ENCODE assay signal across 1 cellular context in the genomic region with DNA sequence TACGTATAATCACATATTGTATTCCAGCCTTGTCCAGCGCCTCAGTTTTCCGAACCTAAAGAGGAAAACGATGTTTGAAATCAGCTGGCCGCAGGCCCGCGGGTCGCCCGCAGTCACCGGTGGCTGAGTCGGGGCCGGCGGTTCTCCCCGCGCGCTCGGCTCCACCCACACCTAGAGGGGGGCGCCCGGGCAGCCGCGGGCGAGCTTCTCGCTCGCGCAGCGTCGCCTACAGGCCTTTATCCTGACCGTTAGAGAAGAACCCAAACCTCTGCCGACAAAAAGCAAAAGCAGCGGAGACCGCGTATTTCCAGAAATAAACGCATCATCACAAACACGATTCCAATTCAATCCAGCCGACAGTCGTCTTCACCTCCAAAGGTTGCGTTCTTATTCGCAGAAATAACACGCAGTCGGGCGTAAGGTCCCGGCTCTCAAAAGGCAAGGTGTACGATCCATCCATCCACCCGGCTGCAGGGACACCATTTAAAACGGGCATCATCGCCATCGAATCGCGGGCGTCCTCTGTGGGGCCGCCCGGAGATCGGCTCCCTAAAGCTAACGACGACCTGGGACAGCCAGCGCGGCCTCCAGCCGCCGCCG.
TF ChIP-seq lines count a peak whose summit lies in the region.

No MANE protein-coding gene starts in this region.

TF ChIP-seq in K562, 482 proteins besides CTCF, POLR2A, EP300 and RAD21 (continued from another document and continues in another):
- TF ChIP-seq, protein P1, sequence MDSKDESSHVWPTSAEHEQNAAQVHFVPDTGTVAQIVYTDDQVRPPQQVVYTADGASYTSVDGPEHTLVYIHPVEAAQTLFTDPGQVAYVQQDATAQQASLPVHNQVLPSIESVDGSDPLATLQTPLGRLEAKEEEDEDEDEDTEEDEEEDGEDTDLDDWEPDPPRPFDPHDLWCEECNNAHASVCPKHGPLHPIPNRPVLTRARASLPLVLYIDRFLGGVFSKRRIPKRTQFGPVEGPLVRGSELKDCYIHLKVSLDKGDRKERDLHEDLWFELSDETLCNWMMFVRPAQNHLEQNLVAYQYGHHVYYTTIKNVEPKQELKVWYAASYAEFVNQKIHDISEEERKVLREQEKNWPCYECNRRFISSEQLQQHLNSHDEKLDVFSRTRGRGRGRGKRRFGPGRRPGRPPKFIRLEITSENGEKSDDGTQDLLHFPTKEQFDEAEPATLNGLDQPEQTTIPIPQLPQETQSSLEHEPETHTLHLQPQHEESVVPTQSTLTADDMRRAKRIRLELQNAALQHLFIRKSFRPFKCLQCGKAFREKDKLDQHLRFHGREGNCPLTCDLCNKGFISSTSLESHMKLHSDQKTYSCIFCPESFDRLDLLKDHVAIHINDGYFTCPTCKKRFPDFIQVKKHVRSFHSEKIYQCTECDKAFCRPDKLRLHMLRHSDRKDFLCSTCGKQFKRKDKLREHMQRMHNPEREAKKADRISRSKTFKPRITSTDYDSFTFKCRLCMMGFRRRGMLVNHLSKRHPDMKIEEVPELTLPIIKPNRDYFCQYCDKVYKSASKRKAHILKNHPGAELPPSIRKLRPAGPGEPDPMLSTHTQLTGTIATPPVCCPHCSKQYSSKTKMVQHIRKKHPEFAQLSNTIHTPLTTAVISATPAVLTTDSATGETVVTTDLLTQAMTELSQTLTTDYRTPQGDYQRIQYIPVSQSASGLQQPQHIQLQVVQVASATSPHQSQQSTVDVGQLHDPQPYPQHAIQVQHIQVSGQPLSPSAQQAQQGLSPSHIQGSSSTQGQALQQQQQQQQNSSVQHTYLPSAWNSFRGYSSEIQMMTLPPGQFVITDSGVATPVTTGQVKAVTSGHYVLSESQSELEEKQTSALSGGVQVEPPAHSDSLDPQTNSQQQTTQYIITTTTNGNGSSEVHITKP (IDR thresholded peaks at IDR 0.05; ENCODE audit: partially characterized antibody), result no peak
- TF ChIP-seq HNRNPK (IDR thresholded peaks at IDR 0.05; ENCODE audit: low read depth, low read length, poor library complexity, severe bottlenecking), result no peak
- TF ChIP-seq POLR3A (IDR thresholded peaks at IDR 0.05; ENCODE audit: borderline replicate concordance, extremely low read depth, insufficient read depth, insufficient read length), result no peak
- no peak for TF ChIP-seq ZNF124 (CRISPR knock-in tag; IDR thresholded peaks at IDR 0.05)
- TF ChIP-seq ID3 (CRISPR knock-in tag; IDR thresholded peaks at IDR 0.05), result no peak
- TF ChIP-seq ID3 (tag; IDR thresholded peaks at IDR 0.05), result no peak
- TF ChIP-seq POLR2G (IDR thresholded peaks at IDR 0.05; ENCODE audit: low read depth, low read length), result no peak
- no peak for TF ChIP-seq POLR2AphosphoS2 (IDR thresholded peaks at IDR 0.05; ENCODE audit: low read length)
- TF ChIP-seq HMG20A (CRISPR knock-in tag; conservative IDR thresholded peaks at IDR 0.05), result no peak
- TF ChIP-seq FIP1L1 (IDR thresholded peaks at IDR 0.05; ENCODE audit: low read depth, low read length, poor library complexity, severe bottlenecking), result no peak
- no peak for TF ChIP-seq ZNF212 (CRISPR knock-in tag; IDR thresholded peaks at IDR 0.05)
- no peak for TF ChIP-seq TGIF2 (CRISPR knock-in tag; IDR thresholded peaks at IDR 0.05)
- TF ChIP-seq ZNF282 (CRISPR knock-in tag; IDR thresholded peaks at IDR 0.05), result no peak; the same call in 1 of the 2 replicates
- TF ChIP-seq ARID3A (IDR thresholded peaks at IDR 0.05; ENCODE audit: borderline replicate concordance, low read depth, low read length), result peak; percentile 55; the same call in 1 of the 2 replicates
- TF ChIP-seq ZNF354B (CRISPR knock-in tag; IDR thresholded peaks at IDR 0.05), result no peak
- peak; percentile 29; the same call in 1 of the 2 replicates for TF ChIP-seq ZNF316 (IDR thresholded peaks at IDR 0.05)
- TF ChIP-seq COPS2 (conservative IDR thresholded peaks at IDR 0.05), result no peak
- 0 out of 2 replicates have a peak, but pooled peaks have one; percentile 36 for TF ChIP-seq ARID1B (IDR thresholded peaks at IDR 0.05)
- TF ChIP-seq KDM5B (IDR thresholded peaks at IDR 0.05; ENCODE audit: insufficient replicate concordance, low read depth, low read length), result peak; percentile 8
- TF ChIP-seq GATAD2B (IDR thresholded peaks at IDR 0.05; ENCODE audit: borderline replicate concordance), result 0 out of 2 replicates have a peak, but pooled peaks have one; percentile 20
- no peak for TF ChIP-seq ZNF696 (CRISPR knock-in tag; conservative IDR thresholded peaks at IDR 0.05)
- TF ChIP-seq, protein P2, sequence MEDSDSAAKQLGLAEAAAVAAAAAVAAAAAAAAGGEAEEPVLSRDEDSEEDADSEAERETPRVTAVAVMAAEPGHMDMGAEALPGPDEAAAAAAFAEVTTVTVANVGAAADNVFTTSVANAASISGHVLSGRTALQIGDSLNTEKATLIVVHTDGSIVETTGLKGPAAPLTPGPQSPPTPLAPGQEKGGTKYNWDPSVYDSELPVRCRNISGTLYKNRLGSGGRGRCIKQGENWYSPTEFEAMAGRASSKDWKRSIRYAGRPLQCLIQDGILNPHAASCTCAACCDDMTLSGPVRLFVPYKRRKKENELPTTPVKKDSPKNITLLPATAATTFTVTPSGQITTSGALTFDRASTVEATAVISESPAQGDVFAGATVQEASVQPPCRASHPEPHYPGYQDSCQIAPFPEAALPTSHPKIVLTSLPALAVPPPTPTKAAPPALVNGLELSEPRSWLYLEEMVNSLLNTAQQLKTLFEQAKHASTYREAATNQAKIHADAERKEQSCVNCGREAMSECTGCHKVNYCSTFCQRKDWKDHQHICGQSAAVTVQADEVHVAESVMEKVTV (CRISPR knock-in tag; IDR thresholded peaks at IDR 0.05), result 0 out of 2 replicates have a peak, but pooled peaks have one; percentile 10
- TF ChIP-seq POLR2AphosphoS5 (IDR thresholded peaks at IDR 0.05; ENCODE audit: control insufficient read depth, insufficient read depth, low read depth, low read length), result peak; percentile 37; the same call in 1 of the 2 replicates
- no peak for TF ChIP-seq ZNF444 (CRISPR knock-in tag; IDR thresholded peaks at IDR 0.05)
- TF ChIP-seq, protein P3, sequence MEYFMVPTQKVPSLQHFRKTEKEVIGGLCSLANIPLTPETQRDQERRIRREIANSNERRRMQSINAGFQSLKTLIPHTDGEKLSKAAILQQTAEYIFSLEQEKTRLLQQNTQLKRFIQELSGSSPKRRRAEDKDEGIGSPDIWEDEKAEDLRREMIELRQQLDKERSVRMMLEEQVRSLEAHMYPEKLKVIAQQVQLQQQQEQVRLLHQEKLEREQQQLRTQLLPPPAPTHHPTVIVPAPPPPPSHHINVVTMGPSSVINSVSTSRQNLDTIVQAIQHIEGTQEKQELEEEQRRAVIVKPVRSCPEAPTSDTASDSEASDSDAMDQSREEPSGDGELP (CRISPR knock-in tag; IDR thresholded peaks at IDR 0.05; ENCODE audit: borderline replicate concordance), result peak; percentile 88
- no peak for TF ChIP-seq KAT8 (IDR thresholded peaks at IDR 0.05; ENCODE audit: low read depth)
- TF ChIP-seq, protein P4, sequence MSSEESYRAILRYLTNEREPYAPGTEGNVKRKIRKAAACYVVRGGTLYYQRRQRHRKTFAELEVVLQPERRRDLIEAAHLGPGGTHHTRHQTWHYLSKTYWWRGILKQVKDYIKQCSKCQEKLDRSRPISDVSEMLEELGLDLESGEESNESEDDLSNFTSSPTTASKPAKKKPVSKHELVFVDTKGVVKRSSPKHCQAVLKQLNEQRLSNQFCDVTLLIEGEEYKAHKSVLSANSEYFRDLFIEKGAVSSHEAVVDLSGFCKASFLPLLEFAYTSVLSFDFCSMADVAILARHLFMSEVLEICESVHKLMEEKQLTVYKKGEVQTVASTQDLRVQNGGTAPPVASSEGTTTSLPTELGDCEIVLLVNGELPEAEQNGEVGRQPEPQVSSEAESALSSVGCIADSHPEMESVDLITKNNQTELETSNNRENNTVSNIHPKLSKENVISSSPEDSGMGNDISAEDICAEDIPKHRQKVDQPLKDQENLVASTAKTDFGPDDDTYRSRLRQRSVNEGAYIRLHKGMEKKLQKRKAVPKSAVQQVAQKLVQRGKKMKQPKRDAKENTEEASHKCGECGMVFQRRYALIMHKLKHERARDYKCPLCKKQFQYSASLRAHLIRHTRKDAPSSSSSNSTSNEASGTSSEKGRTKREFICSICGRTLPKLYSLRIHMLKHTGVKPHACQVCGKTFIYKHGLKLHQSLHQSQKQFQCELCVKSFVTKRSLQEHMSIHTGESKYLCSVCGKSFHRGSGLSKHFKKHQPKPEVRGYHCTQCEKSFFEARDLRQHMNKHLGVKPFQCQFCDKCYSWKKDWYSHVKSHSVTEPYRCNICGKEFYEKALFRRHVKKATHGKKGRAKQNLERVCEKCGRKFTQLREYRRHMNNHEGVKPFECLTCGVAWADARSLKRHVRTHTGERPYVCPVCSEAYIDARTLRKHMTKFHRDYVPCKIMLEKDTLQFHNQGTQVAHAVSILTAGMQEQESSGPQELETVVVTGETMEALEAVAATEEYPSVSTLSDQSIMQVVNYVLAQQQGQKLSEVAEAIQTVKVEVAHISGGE (CRISPR knock-in tag; IDR thresholded peaks at IDR 0.05), result no peak
- no peak for TF ChIP-seq HEY1 (CRISPR knock-in tag; IDR thresholded peaks at IDR 0.05; ENCODE audit: borderline replicate concordance)
- TF ChIP-seq SIN3B (IDR thresholded peaks at IDR 0.05; ENCODE audit: low read depth), result 0 out of 2 replicates have a peak, but pooled peaks have one; percentile 15
- TF ChIP-seq NFRKB (IDR thresholded peaks at IDR 0.05; ENCODE audit: low read depth), result 0 out of 2 replicates have a peak, but pooled peaks have one; percentile 30
- no peak for TF ChIP-seq ZNF551 (CRISPR knock-in tag; IDR thresholded peaks at IDR 0.05)
- TF ChIP-seq TSHZ1 (CRISPR knock-in tag; IDR thresholded peaks at IDR 0.05), result no peak
- TF ChIP-seq, protein P5, sequence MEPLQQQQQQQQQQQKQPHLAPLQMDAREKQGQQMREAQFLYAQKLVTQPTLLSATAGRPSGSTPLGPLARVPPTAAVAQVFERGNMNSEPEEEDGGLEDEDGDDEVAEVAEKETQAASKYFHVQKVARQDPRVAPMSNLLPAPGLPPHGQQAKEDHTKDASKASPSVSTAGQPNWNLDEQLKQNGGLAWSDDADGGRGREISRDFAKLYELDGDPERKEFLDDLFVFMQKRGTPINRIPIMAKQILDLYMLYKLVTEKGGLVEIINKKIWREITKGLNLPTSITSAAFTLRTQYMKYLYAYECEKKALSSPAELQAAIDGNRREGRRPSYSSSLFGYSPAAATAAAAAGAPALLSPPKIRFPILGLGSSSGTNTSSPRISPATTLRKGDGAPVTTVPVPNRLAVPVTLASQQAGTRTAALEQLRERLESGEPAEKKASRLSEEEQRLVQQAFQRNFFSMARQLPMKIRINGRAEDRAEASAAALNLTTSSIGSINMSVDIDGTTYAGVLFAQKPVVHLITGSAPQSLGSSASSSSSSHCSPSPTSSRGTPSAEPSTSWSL (CRISPR knock-in tag; IDR thresholded peaks at IDR 0.05; ENCODE audit: borderline replicate concordance), result no peak
